ENCODE assay signal across 9 cellular contexts in the genomic region with DNA sequence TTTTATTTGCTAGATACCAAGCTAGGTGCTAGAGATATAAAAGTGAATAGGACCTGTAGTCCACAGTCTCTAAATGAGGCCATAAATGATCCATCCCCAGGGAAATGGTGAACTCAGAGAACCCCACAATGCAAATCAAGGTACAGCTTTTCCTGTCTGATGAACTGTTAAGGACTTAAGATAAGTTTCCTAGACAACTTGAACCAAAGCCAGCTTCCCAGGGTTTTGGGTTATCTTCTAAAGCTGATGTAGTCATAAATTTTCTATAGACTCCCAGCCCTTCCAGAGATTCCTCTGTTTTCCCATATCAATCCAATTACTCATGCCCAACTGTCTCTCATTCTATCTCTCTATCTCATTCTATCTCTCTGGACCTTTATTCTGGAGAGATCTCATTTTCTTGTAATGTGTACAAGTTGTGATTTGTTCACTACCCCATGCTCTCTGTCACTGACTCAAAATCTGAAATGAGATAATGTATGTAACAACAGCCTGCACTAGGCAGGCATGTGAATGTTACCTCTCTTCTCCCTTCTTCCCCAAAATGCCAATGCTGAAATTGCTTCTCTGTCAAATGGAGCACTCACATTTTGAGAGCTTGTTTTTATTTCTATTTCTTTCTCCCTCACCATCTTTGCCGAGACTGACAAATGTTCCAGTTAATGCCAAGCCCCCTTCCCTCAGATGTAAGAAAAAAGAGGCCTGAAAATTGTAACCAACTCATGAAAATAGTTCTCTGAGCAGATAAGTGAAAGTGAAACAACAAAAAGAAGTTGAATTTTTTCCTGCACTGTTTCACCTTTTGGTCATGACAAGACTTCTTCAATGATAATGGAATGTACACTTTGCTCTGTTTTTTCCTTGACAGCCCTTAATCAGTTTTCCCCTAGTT.
DNase-seq lines count a peak whose midpoint lies in the region; ATAC-seq and TF ChIP-seq lines count a peak whose summit lies in the region.
"Had no signal": no experiment of that assay in that cellular context is flagged by ENCODE, and none has a peak within 500 bp of the region (broad histone marks: within the 10 kb centered on the region; RNA-seq: fewer than 3 reads in every experiment).

No MANE protein-coding gene starts in this region.

- H3K4me1 Mint-ChIP-seq in CD4-positive, CD25-positive, alpha-beta regulatory T cell, result peaks cover 0 to 7% (median 4%) of the 10 kb centered on the region in 4 donors
- peaks cover 31% of the 10 kb centered on the region for H3K4me1 Mint-ChIP-seq in brain

- peak overlapping the region in 2 of 3 donors; percentile 13 to 43 for H3K27ac Mint-ChIP-seq in CD4-positive, CD25-positive, alpha-beta regulatory T cell
- peak overlapping the region; percentile 1 to 72 (median 57) for H3K27ac Mint-ChIP-seq in brain

- TF ChIP-seq CTCF in brain (conservative IDR thresholded peaks at IDR 0.05), result no peak

- peaks cover 0 to 2% (median 0%) of the 10 kb centered on the region in 7 donors for H3K9me3 Mint-ChIP-seq in CD4-positive, CD25-positive, alpha-beta regulatory T cell
- H3K9me3 Mint-ChIP-seq in brain, result no peaks in the 10 kb centered on the region

- H3K27ac ChIP-seq in CD4-positive, CD25-positive, alpha-beta regulatory T cell (ENCODE audit: insufficient read depth, low read length, poor library complexity, severe bottlenecking), result no peak overlapping the region
- H3K27ac ChIP-seq: parathyroid adenoma had no signal

- peaks cover 11% of the 10 kb centered on the region for H3K27me3 Mint-ChIP-seq in CD4-positive, CD25-positive, alpha-beta regulatory T cell
- no peaks in the 10 kb centered on the region for H3K27me3 Mint-ChIP-seq in brain

- no peaks in the 10 kb centered on the region for H3K9me3 ChIP-seq in CD4-positive, CD25-positive, alpha-beta regulatory T cell (ENCODE audit: control insufficient read depth in 2 of 2, low read length in 2 of 2)

- H3K4me3 ChIP-seq in CD4-positive, CD25-positive, alpha-beta regulatory T cell (ENCODE audit: low read depth, low read length), result no peak overlapping the region

- H3K36me3 Mint-ChIP-seq in CD4-positive, CD25-positive, alpha-beta regulatory T cell, result no peaks in the 10 kb centered on the region
- H3K36me3 Mint-ChIP-seq in brain, result peaks cover 4% of the 10 kb centered on the region

- H3K27me3 ChIP-seq in CD4-positive, CD25-positive, alpha-beta regulatory T cell (ENCODE audit: control insufficient read depth, insufficient read depth, low read length), result no peaks in the 10 kb centered on the region

- ATAC-seq in CD4-positive, CD25-positive, alpha-beta regulatory T cell (ENCODE audit: low read depth in 2 of 2), result no peak
- ATAC-seq in GM19023 (IDR thresholded peaks at IDR 0.05; ENCODE audit: unreplicated experiment) (peak; percentile 51), HG03060 (IDR thresholded peaks at IDR 0.05; ENCODE audit: low read depth, unreplicated experiment) (peak; percentile 41)

- H3K36me3 ChIP-seq in CD4-positive, CD25-positive, alpha-beta regulatory T cell (ENCODE audit: control insufficient read depth, insufficient read depth, low read length), result no peaks in the 10 kb centered on the region

- peak in 1 of 3 donors; percentile 16 for DNase-seq in CD4-positive, CD25-positive, alpha-beta regulatory T cell
- DNase-seq in SIG-M5 (lab: John Stamatoyannopoulos, UW) (no peak), NCI-H510A treated with DMSO at 0.1 percent for 48 hours (lab: John Stamatoyannopoulos, UW) (no peak), LoVo (ENCODE audit: low spot score) (no peak), GM19240 (ENCODE audit: insufficient read length, low spot score) (no peak)

- H3K4me3 Mint-ChIP-seq in CD4-positive, CD25-positive, alpha-beta regulatory T cell, result no peak overlapping the region
- peak overlapping the region in 2 of 5 experiments; percentile 20 to 54 for H3K4me3 Mint-ChIP-seq in brain

- H3K4me1 ChIP-seq in CD4-positive, CD25-positive, alpha-beta regulatory T cell (ENCODE audit: control insufficient read depth, insufficient read depth, low read length, poor library complexity, severe bottlenecking), result no peaks in the 10 kb centered on the region
- H3K4me1 ChIP-seq: parathyroid adenoma had no signal

Comparison
In these comparisons a context has a peak if more than half of its experiments do, and no peak if none do; other contexts are left out.
1. ATAC-seq: peak in GM19023 (single experiment) and HG03060 (single experiment); none in CD4-positive, CD25-positive, alpha-beta regulatory T cell (0 of 2).